In the genomic region with DNA sequence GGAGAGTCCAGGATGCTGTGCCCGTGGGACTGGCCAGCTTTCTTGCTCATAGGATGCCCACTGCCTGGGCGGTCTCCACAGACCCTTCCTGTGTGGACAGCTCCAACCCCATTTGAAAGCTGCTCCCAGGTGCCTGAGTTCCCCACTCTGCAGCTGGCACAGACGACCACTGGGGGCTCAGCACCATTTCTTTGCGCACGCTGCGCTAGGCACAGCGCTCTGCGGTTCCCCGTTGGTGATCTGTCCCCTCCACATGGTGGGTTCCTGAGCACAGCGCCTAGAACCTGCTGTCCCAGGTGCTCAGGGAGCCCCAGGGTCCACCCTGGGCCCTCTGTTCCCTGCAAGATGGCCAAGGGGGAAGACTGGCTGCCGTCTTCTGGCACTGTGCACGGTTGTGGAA, we compare ENCODE assay signal across 22 cellular contexts.
"Had no signal": no experiment of that assay in that cellular context is flagged by ENCODE, and none has a peak within 500 bp of the region (broad histone marks: within the 10 kb centered on the region; RNA-seq: fewer than 3 reads in every experiment).

No MANE protein-coding gene starts in this region.

- H3K27ac ChIP-seq: ascending aorta, heart right ventricle, left lung, lower lobe of right lung, neural progenitor cell, sigmoid colon, tibial nerve had no signal

- DNase-seq: activated CD4-positive, alpha-beta T cell treated with anti-CD3 and anti-CD28 coated beads for 48 hours; activated CD4-positive, alpha-beta T cell treated with anti-CD3 and anti-CD28 coated beads, Interleukin-2, amount 50 U/mL, for 48 hours; activated CD8-positive, alpha-beta memory T cell treated with anti-CD3 and anti-CD28 coated beads for 24 hours; activated effector memory CD4-positive, alpha-beta T cell treated with Interleukin-2 at 50 U/mL for 16 hours; activated naive CD4-positive, alpha-beta T cell treated with Interleukin-2 at 50 U/mL for 16 hours; foreskin fibroblast; heart right ventricle; left lung; lower lobe of right lung; mesenchymal stem cell; natural killer cell; sigmoid colon; stimulated activated CD4-positive, alpha-beta T cell treated with anti-CD3 and anti-CD28 coated beads, Interleukin-4, amount 100 ng/mL, for 24 hours; stimulated activated naive B cell treated with anti-CD40 and anti-IgM and Interleukin-4, amounts not matched to agents 10 μg/mL and 1 μg/mL and 100 μg/mL, for 72 hours; T-helper 1 cell had no signal

- H3K27ac Mint-ChIP-seq: activated naive CD8-positive, alpha-beta T cell; neural progenitor cell; T-helper 2 cell treated with Interferon-gamma antibody and Interleukin-4, amounts not matched to agents 5 μg/mL and 100 μg/mL, for 36 hours had no signal

- H3K4me3 Mint-ChIP-seq: activated naive CD8-positive, alpha-beta T cell; brain; neural progenitor cell; stimulated activated naive B cell treated with anti-CD40 and anti-IgM and Interleukin-4, amounts not matched to agents 10 μg/mL and 1 μg/mL and 100 μg/mL, for 72 hours; T-helper 2 cell treated with Interferon-gamma antibody and Interleukin-4, amounts not matched to agents 5 μg/mL and 100 μg/mL, for 36 hours had no signal

- H3K9me3 ChIP-seq: left lung, sigmoid colon, tibial nerve had no signal

- H3K27me3 Mint-ChIP-seq: activated naive CD8-positive, alpha-beta T cell; brain had no signal

- H3K9me3 Mint-ChIP-seq: natural killer cell; neural progenitor cell; T-helper 2 cell treated with Interferon-gamma antibody and Interleukin-4, amounts not matched to agents 5 μg/mL and 100 μg/mL, for 36 hours had no signal

- H3K4me1 ChIP-seq: ascending aorta, left lung, neural progenitor cell had no signal

- H3K4me3 ChIP-seq: ascending aorta, heart right ventricle, left lung, lower lobe of right lung, neural progenitor cell, sigmoid colon, tibial nerve had no signal

- H3K9ac ChIP-seq: neural progenitor cell had no signal

- H3K36me3 Mint-ChIP-seq: activated naive CD8-positive, alpha-beta T cell; natural killer cell; neural progenitor cell had no signal

- H3K36me3 ChIP-seq: ascending aorta, heart right ventricle, left lung, lower lobe of right lung, neural progenitor cell, sigmoid colon had no signal

- ATAC-seq: esophagus mucosa; left lung; lower lobe of right lung; stimulated activated naive B cell treated with anti-CD40 and anti-IgM and Interleukin-4, amounts not matched to agents 10 μg/mL and 1 μg/mL and 100 μg/mL, for 72 hours had no signal

- H3K27me3 ChIP-seq: ascending aorta, heart right ventricle, left lung, neural progenitor cell, sigmoid colon, tibial nerve had no signal
